In the genomic region with DNA sequence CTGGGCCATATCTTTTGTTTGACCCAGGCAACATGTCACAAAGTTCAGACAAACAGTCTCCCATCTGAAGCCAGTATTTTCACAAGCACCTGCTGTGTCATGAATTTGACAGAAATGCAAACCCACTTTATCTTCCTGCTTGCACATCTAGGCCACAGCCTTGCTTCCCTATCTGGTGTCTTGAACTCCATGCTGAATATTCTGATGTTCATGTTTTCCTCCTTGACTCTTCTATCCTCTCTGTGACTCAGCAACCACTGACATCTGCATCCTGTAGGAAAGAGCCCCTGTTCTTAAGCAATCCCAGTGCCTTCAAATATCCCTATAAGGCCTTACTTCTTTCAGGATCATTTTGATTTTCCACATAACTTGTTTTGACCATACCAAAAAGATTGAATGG, we compare ENCODE assay signal across 11 cellular contexts. TPM values are rescaled to one million over a fixed set of nuclear protein-coding genes. Genes with fewer than 3 reads are reported as not detected.
DNase-seq lines count a peak whose midpoint lies in the region; ATAC-seq, FAIRE-seq and TF ChIP-seq lines count a peak whose summit lies in the region.
"Had no signal": no experiment of that assay in that cellular context is flagged by ENCODE, and none has a peak within 500 bp of the region (broad histone marks: within the 10 kb centered on the region; RNA-seq: fewer than 3 reads in every experiment).

No MANE protein-coding gene starts in this region.

- no peak for TF ChIP-seq RAD21 in A549 (conservative IDR thresholded peaks at IDR 0.05 in 1 of 2, IDR thresholded peaks at IDR 0.05 in 1 of 2)

- no peaks in the 10 kb centered on the region for H3K27me3 Mint-ChIP-seq in activated B cell treated with CpG ODN at 0.5 μM for 24 hours
- H3K27me3 Mint-ChIP-seq: CD8-positive, alpha-beta memory T cell had no signal

- H3K36me3 Mint-ChIP-seq in activated B cell treated with CpG ODN at 0.5 μM for 24 hours (ENCODE audit: low read depth) = peaks cover 68% of the 10 kb centered on the region

- intact Hi-C loops in activated B cell treated with CpG ODN at 0.5 μM for 24 hours (cut with micrococcal nuclease) = no loop called here

- H3K4me1 Mint-ChIP-seq in activated B cell treated with CpG ODN at 0.5 μM for 24 hours = peaks cover 72% of the 10 kb centered on the region

- FAIRE-seq in A549 (lab: Jason Lieb, UNC) (no peak), D721Med (lab: Jason Lieb, UNC) (no peak)
- FAIRE-seq: endometrium had no signal

- ATAC-seq in A549 = peak; percentile 19 to 40; a peak in 4 of 6 replicates
- no peak for ATAC-seq in activated B cell treated with CpG ODN at 0.5 μM for 24 hours (ENCODE audit: low read depth)
- ATAC-seq in gastroesophageal sphincter = no peak
- ATAC-seq in GM19328 (IDR thresholded peaks at IDR 0.05; ENCODE audit: unreplicated experiment) = no peak

- H3K4me3 Mint-ChIP-seq in activated B cell treated with CpG ODN at 0.5 μM for 24 hours = no peak overlapping the region
- H3K4me3 Mint-ChIP-seq: CD8-positive, alpha-beta memory T cell had no signal

- TF ChIP-seq EP300 in A549 (IDR thresholded peaks at IDR 0.05) = no peak
- no peak for TF ChIP-seq EP300 in gastroesophageal sphincter (IDR thresholded peaks at IDR 0.05)

- H3K27me3 ChIP-seq in gastroesophageal sphincter = no peaks in the 10 kb centered on the region

- no peaks in the 10 kb centered on the region for H3K9me3 Mint-ChIP-seq in activated B cell treated with CpG ODN at 0.5 μM for 24 hours

- TF ChIP-seq CTCF in A549 (IDR thresholded peaks at IDR 0.05) = no peak
- TF ChIP-seq CTCF in activated B cell treated with CpG ODN at 0.5 μM for 24 hours (IDR thresholded peaks at IDR 0.05) = no peak
- TF ChIP-seq CTCF in fibroblast of pulmonary artery (IDR thresholded peaks at IDR 0.05; ENCODE audit: low read length, missing control alignments) = no peak
- no peak for TF ChIP-seq CTCF in gastroesophageal sphincter (IDR thresholded peaks at IDR 0.05)
- TF ChIP-seq CTCF in D721Med (IDR thresholded peaks at IDR 0.05; ENCODE audit: insufficient read depth, missing control alignments) = no peak

- peaks cover 15% of the 10 kb centered on the region; the same call in 2 of the 3 replicates for H3K4me1 ChIP-seq in A549
- peaks cover 0 to 11% (median 0%) of the 10 kb centered on the region in 3 donors for H3K4me1 ChIP-seq in gastroesophageal sphincter

- POLR2A ChIA-PET in A549 (lab: Yijun Ruan, JAX) = no interaction called here
- POLR2A ChIA-PET in activated B cell treated with CpG ODN at 0.5 μM for 24 hours (lab: Charles Lee) = no interaction called here

- no peak overlapping the region for H3K27ac ChIP-seq in A549
- no peak overlapping the region for H3K27ac ChIP-seq in gastroesophageal sphincter

- no peaks in the 10 kb centered on the region for H3K9me3 ChIP-seq in A549
- H3K9me3 ChIP-seq in gastroesophageal sphincter = no peaks in the 10 kb centered on the region

- DNase-seq in A549 (ENCODE audit: low read depth in 1 of 2, low spot score in 1 of 2) = no peak
- DNase-seq in EL = peak; percentile 62
- no peak for DNase-seq in activated B cell treated with CpG ODN at 0.5 μM for 24 hours
- peak; percentile 92 for DNase-seq in fibroblast of pulmonary artery (ENCODE audit: low read depth)
- DNase-seq in D721Med (ENCODE audit: insufficient read length, low spot score) = no peak
- no peak for DNase-seq in amniotic stem cell (lab: John Stamatoyannopoulos, UW)
- DNase-seq: CD8-positive, alpha-beta memory T cell; RPMI8226 had no signal

- H3K36me3 ChIP-seq in gastroesophageal sphincter = peaks cover 7 to 84% of the 10 kb centered on the region in 2 donors

- no peak overlapping the region for H3K4me2 ChIP-seq in A549

- peak overlapping the region; percentile 59 for H3K27ac Mint-ChIP-seq in activated B cell treated with CpG ODN at 0.5 μM for 24 hours

- CTCF ChIA-PET in A549 (lab: Yijun Ruan, JAX) (no interaction called here), activated B cell treated with CpG ODN at 0.5 μM for 24 hours (lab: Charles Lee) (no interaction called here)

- H3K4me3 ChIP-seq in A549 (no peak overlapping the region), fibroblast of pulmonary artery (replicated peaks; ENCODE audit: low read depth, low read length) (no peak overlapping the region), gastroesophageal sphincter (no peak overlapping the region)

- TF ChIP-seq POLR2A in A549 (IDR thresholded peaks at IDR 0.05; ENCODE audit: low read length) (no peak), gastroesophageal sphincter (IDR thresholded peaks at IDR 0.05) (no peak)

TF ChIP-seq in A549, 52 proteins besides CTCF, POLR2A, EP300 and RAD21:
- 0 out of 2 replicates have a peak, but pooled peaks have one; percentile 19 for TF ChIP-seq TFCP2L1 (CRISPR knock-in tag; IDR thresholded peaks at IDR 0.05)
- TF ChIP-seq PHF8 (IDR thresholded peaks at IDR 0.05; ENCODE audit: borderline replicate concordance, low read depth) = no peak
- TF ChIP-seq CBX8 (IDR thresholded peaks at IDR 0.05) = no peak
- no peak for TF ChIP-seq KDM1A (IDR thresholded peaks at IDR 0.05; ENCODE audit: low read depth)
- no peak for TF ChIP-seq NR3C1 (IDR thresholded peaks at IDR 0.05)
- TF ChIP-seq MAZ (IDR thresholded peaks at IDR 0.05; ENCODE audit: borderline replicate concordance, low read depth, low read length) = no peak
- peak; percentile 40; the same call in 1 of the 2 replicates for TF ChIP-seq POLR2AphosphoS2 (conservative IDR thresholded peaks at IDR 0.05; ENCODE audit: low read length)
- no peak for TF ChIP-seq JUN (IDR thresholded peaks at IDR 0.05)
- TF ChIP-seq SREBF2 (IDR thresholded peaks at IDR 0.05) = no peak
- TF ChIP-seq GATA3 (IDR thresholded peaks at IDR 0.05; ENCODE audit: borderline replicate concordance) = no peak
- TF ChIP-seq HOXB13 (CRISPR knock-in tag; IDR thresholded peaks at IDR 0.05; ENCODE audit: low read depth) = no peak
- no peak for TF ChIP-seq RFX5 (IDR thresholded peaks at IDR 0.05)
- no peak for TF ChIP-seq ELK1 (IDR thresholded peaks at IDR 0.05; ENCODE audit: low read depth, low read length)
- no peak for TF ChIP-seq JUNB (IDR thresholded peaks at IDR 0.05)
- no peak for TF ChIP-seq EHMT2 (IDR thresholded peaks at IDR 0.05; ENCODE audit: low read depth)
- TF ChIP-seq MYC (IDR thresholded peaks at IDR 0.05; ENCODE audit: borderline replicate concordance, low read length) = no peak

RNA-seq across cellular contexts. Expression of gene CD55, which starts 6.5 kb away (rescaled TPM):
- 173 and 180 TPM in 2 replicates for polyA plus RNA-seq in A549 (2011; rRNA removed)
- polyA plus RNA-seq in A549 (2012; cell fraction: cytosol; rRNA removed) = 25.3 and 25.8 TPM in 2 replicates
- 18.1 and 18.7 TPM in 2 replicates for polyA plus RNA-seq in A549 (2012; cell fraction: nucleus; rRNA removed)
- 35.2 to 44.5 TPM (median 37.0 TPM) in 3 replicates for polyA plus RNA-seq in A549 (2017; fragmentation: RNase III; extraction: RNeasy Plus Mini Kit Qiagen cat#74134 plus additional on column Dnase treatment)
- 39.7 and 40.5 TPM in 2 replicates for polyA minus RNA-seq in A549 (2011; rRNA and poly(A)+ RNA removed)
- total RNA-seq in activated B cell treated with CpG ODN at 0.5 μM for 24 hours = 90.9 and 91.1 TPM in 2 replicates
- 10 to 100 TPM; 24.7 to 78.4 (median 41.5) TPM for total RNA-seq in gastroesophageal sphincter

Comparison
In these comparisons a context has a peak if more than half of its experiments do, and no peak if none do; other contexts are left out.
1. ATAC-seq: peak in A549 (2 of 2); none in activated B cell treated with CpG ODN at 0.5 μM for 24 hours (single experiment), gastroesophageal sphincter (single experiment) and GM19328 (single experiment).
2. DNase-seq: peak in EL (single experiment) and fibroblast of pulmonary artery (single experiment); none in A549 (0 of 2), activated B cell treated with CpG ODN at 0.5 μM for 24 hours (single experiment), D721Med (single experiment) and amniotic stem cell (single experiment).